Comparison of ENCODE assay signal across 1 cellular context in the genomic region with DNA sequence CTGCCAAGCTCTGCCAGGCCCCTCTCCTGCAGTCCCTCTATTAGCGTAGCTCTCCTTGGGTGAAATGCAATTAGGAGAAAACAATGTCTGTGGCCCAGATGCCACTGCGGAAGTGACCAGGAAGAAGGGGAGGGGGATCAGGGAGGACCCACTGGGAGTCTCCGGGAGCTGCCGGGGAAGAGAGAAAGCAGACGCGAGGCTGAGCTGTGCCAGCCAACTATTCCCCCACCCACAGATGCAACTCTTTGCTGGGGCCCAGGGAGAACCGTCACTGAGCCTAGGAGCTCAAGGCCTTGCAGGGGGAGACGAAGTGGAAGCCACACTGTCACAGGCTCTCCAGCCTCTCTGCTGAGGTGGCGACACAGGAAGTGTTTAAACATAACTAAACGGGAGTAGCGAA.
TF ChIP-seq lines count a peak whose summit lies in the region.

No MANE protein-coding gene starts in this region.

TF ChIP-seq in endothelial cell of umbilical vein, 7 proteins besides CTCF, POLR2A, EP300 and RAD21 (continued from another document):
- TF ChIP-seq FOS (IDR thresholded peaks at IDR 0.05; ENCODE audit: borderline replicate concordance, insufficient read depth, low read length) (no peak), EZH2 (IDR thresholded peaks at IDR 0.05; ENCODE audit: borderline replicate concordance, low read depth, low read length, severe bottlenecking) (no peak), GATA2 (IDR thresholded peaks at IDR 0.05; ENCODE audit: insufficient read depth, insufficient read length, low read depth, low read length) (no peak), POLR2AphosphoS5 (IDR thresholded peaks at IDR 0.05; ENCODE audit: insufficient read depth, low read depth, low read length) (no peak)
